16 cellular contexts compared by ENCODE assay signal in the genomic region with DNA sequence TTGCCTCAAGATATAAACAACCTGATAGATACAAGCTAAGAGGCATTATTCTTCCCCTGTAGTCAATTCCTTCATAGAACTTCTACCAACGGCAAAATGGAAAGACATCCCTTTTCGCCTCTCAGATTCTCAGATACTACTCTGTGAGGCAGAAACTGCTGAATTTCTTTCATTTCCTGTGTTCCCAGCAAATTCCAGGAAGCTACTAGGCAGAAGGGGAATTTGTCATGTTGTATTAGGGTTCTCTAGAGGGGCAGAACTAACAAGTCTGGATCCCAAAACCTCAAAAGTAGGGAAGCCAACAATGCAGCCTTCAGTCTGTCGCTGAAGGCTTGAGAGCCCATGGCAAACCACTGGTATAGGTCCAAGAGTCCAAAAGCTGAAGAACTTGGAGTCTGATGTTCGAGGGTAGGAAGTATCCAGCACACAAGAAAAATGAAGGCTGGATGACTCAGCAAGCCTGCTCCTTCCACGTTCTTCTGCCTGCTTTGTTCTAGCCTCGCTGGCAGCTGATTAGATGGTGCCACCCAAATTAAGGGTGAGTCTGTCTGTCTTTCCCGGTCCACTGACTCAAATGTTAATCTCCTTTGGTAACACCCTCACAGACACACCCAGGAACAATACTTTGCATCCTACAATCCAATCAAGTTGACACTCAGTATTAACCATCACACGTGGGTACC. TPM values are rescaled to one million over a fixed set of nuclear protein-coding genes. Genes with fewer than 3 reads are reported as not detected.
DNase-seq lines count a peak whose midpoint lies in the region; ATAC-seq and TF ChIP-seq lines count a peak whose summit lies in the region.
"Had no signal": no experiment of that assay in that cellular context is flagged by ENCODE, and none has a peak within 500 bp of the region (broad histone marks: within the 10 kb centered on the region; RNA-seq: fewer than 3 reads in every experiment).

No MANE protein-coding gene starts in this region.

- no peaks in the 10 kb centered on the region for H3K27me3 Mint-ChIP-seq in neural progenitor cell (ENCODE audit: insufficient read depth, low read depth)
- H3K27me3 Mint-ChIP-seq: activated naive CD4-positive, alpha-beta T cell treated with anti-CD3 and anti-CD28 coated beads, Interleukin-2, amount 50 U/mL, for 24 hours had no signal

- H3K27me3 ChIP-seq in body of pancreas, result no peaks in the 10 kb centered on the region
- no peaks in the 10 kb centered on the region for H3K27me3 ChIP-seq in neural progenitor cell
- H3K27me3 ChIP-seq in brain microvascular endothelial cell (replicated peaks), result no peaks in the 10 kb centered on the region
- H3K27me3 ChIP-seq: BLaER1 treated with 17β-estradiol and CSF1 and Interleukin-3, amounts not matched to agents 10 nM and 100 nM had no signal

- H3K9ac ChIP-seq in neural progenitor cell, result no peak overlapping the region
- H3K9ac ChIP-seq: BLaER1 treated with 17β-estradiol and CSF1 and Interleukin-3, amounts not matched to agents 10 nM and 100 nM had no signal

- no peak for TF ChIP-seq CTCF in body of pancreas (IDR thresholded peaks at IDR 0.05)
- TF ChIP-seq CTCF in neural progenitor cell (IDR thresholded peaks at IDR 0.05), result no peak
- no peak for TF ChIP-seq CTCF in brain microvascular endothelial cell (IDR thresholded peaks at IDR 0.05; ENCODE audit: low read depth, low read length, missing control alignments)

- no peaks in the 10 kb centered on the region for H3K36me3 ChIP-seq in body of pancreas (replicated peaks in 1 of 2; ENCODE audit: insufficient read depth in 1 of 2, low read depth in 2 of 2)
- H3K36me3 ChIP-seq in neural progenitor cell, result no peaks in the 10 kb centered on the region
- H3K36me3 ChIP-seq in brain microvascular endothelial cell (replicated peaks), result no peaks in the 10 kb centered on the region
- H3K36me3 ChIP-seq: BLaER1 treated with 17β-estradiol and CSF1 and Interleukin-3, amounts not matched to agents 10 nM and 100 nM; prostate gland had no signal

- H3F3A ChIP-seq in neural progenitor cell (ENCODE audit: low read depth), result no peaks in the 10 kb centered on the region

- no peaks in the 10 kb centered on the region for H3K4me1 Mint-ChIP-seq in neural progenitor cell
- H3K4me1 Mint-ChIP-seq: activated naive CD4-positive, alpha-beta T cell treated with anti-CD3 and anti-CD28 coated beads, Interleukin-2, amount 50 U/mL, for 24 hours; stimulated activated effector memory CD8-positive, alpha-beta T cell treated with anti-CD3 and anti-CD28 coated beads, Interleukin-12 subunit alpha, Interleukin-12 subunit beta, amount 100 ng/mL, for 72 hours had no signal

- no peak overlapping the region for H3K4me3 Mint-ChIP-seq in neural progenitor cell
- H3K4me3 Mint-ChIP-seq: activated naive CD4-positive, alpha-beta T cell treated with anti-CD3 and anti-CD28 coated beads, Interleukin-2, amount 50 U/mL, for 24 hours; stimulated activated effector memory CD8-positive, alpha-beta T cell treated with anti-CD3 and anti-CD28 coated beads, Interleukin-12 subunit alpha, Interleukin-12 subunit beta, amount 100 ng/mL, for 72 hours had no signal

- WGBS in body of pancreas, 2 donors, result 69 to 80% methylated on average over 8 of the region's 8 CpGs

- H2AFZ ChIP-seq in neural progenitor cell (replicated peaks), result no peak overlapping the region

- no peak overlapping the region for H3K4me2 ChIP-seq in neural progenitor cell
- H3K4me2 ChIP-seq: BLaER1 treated with 17β-estradiol and CSF1 and Interleukin-3, amounts not matched to agents 10 nM and 100 nM had no signal

- no peaks in the 10 kb centered on the region for H3K9me3 Mint-ChIP-seq in neural progenitor cell
- H3K9me3 Mint-ChIP-seq: stimulated activated effector memory CD8-positive, alpha-beta T cell treated with anti-CD3 and anti-CD28 coated beads, Interleukin-12 subunit alpha, Interleukin-12 subunit beta, amount 100 ng/mL, for 72 hours had no signal

- intact Hi-C loops in body of pancreas (cut with DNase I) (no loop called here), left cardiac atrium (cut with DNase I) (no loop called here)

- peak; percentile 21 for ATAC-seq in body of pancreas
- peak; percentile 50 to 70 for ATAC-seq in left cardiac atrium
- ATAC-seq: stimulated activated effector memory CD8-positive, alpha-beta T cell treated with anti-CD3 and anti-CD28 coated beads, Interleukin-12 subunit alpha, Interleukin-12 subunit beta, amount 100 ng/mL, for 72 hours had no signal

- no peak overlapping the region for H3K4me3 ChIP-seq in body of pancreas
- H3K4me3 ChIP-seq in skin epidermis, result no peak overlapping the region
- H3K4me3 ChIP-seq in neural progenitor cell, result no peak overlapping the region
- H3K4me3 ChIP-seq in brain microvascular endothelial cell (ENCODE audit: low read depth, low read length), result no peak overlapping the region
- H3K4me3 ChIP-seq: BLaER1 treated with 17β-estradiol and CSF1 and Interleukin-3, amounts not matched to agents 10 nM and 100 nM; prostate gland had no signal

- no peaks in the 10 kb centered on the region for H4K20me1 ChIP-seq in neural progenitor cell (ENCODE audit: low read depth)
- H4K20me1 ChIP-seq: BLaER1 treated with 17β-estradiol and CSF1 and Interleukin-3, amounts not matched to agents 10 nM and 100 nM had no signal

- H3K9me3 ChIP-seq in body of pancreas (no peaks in the 10 kb centered on the region), neural progenitor cell (ENCODE audit: low read depth) (no peaks in the 10 kb centered on the region)
- H3K9me3 ChIP-seq: BLaER1 treated with 17β-estradiol and CSF1 and Interleukin-3, amounts not matched to agents 10 nM and 100 nM; prostate gland had no signal

- no peaks in the 10 kb centered on the region for H3K36me3 Mint-ChIP-seq in neural progenitor cell
- H3K36me3 Mint-ChIP-seq: activated naive CD4-positive, alpha-beta T cell treated with anti-CD3 and anti-CD28 coated beads, Interleukin-2, amount 50 U/mL, for 24 hours; stimulated activated effector memory CD8-positive, alpha-beta T cell treated with anti-CD3 and anti-CD28 coated beads, Interleukin-12 subunit alpha, Interleukin-12 subunit beta, amount 100 ng/mL, for 72 hours had no signal

- TF ChIP-seq POLR2A in body of pancreas (IDR thresholded peaks at IDR 0.05), result no peak

- no peak overlapping the region for H3K27ac Mint-ChIP-seq in neural progenitor cell
- H3K27ac Mint-ChIP-seq: activated naive CD4-positive, alpha-beta T cell treated with anti-CD3 and anti-CD28 coated beads, Interleukin-2, amount 50 U/mL, for 24 hours; stimulated activated effector memory CD8-positive, alpha-beta T cell treated with anti-CD3 and anti-CD28 coated beads, Interleukin-12 subunit alpha, Interleukin-12 subunit beta, amount 100 ng/mL, for 72 hours had no signal

- no peaks in the 10 kb centered on the region for H3K79me2 ChIP-seq in neural progenitor cell (ENCODE audit: low read depth)

- H3K4me1 ChIP-seq in body of pancreas (no peaks in the 10 kb centered on the region), neural progenitor cell (peaks cover 8% of the 10 kb centered on the region)
- H3K4me1 ChIP-seq: BLaER1 treated with 17β-estradiol and CSF1 and Interleukin-3, amounts not matched to agents 10 nM and 100 nM; prostate gland had no signal

- in situ Hi-C loops in brain microvascular endothelial cell (cut with HindIII; ENCODE audit: low pct_ligation_motif_present, low sequenced_read_pairs), result no loop called here

- peak; percentile 48 for DNase-seq in HT1080 (ENCODE audit: low read depth)
- DNase-seq in body of pancreas, result no peak
- DNase-seq in left cardiac atrium, result peak; percentile 40
- no peak for DNase-seq in neural progenitor cell (ENCODE audit: low spot score)
- no peak for DNase-seq in DMS79 (lab: John Stamatoyannopoulos, UW)
- DNase-seq in brain microvascular endothelial cell, result no peak
- DNase-seq: activated CD8-positive, alpha-beta memory T cell treated with anti-CD3 and anti-CD28 coated beads, Interleukin-2, amount 50 U/mL, for 4 hours; HCEC 1CT; Karpas-422; NCI-H2029 treated with DMSO at 0.1 percent for 48 hours; stimulated activated CD4-positive, alpha-beta T cell treated with anti-CD3 and anti-CD28 coated beads, Interleukin-4, amount 100 ng/mL, for 1 hour had no signal

- H3K27ac ChIP-seq in body of pancreas (no peak overlapping the region), skin epidermis (peak overlapping the region in 11 of 21 experiments; percentile 16 to 52 (median 40)), neural progenitor cell (no peak overlapping the region), brain microvascular endothelial cell (no peak overlapping the region)
- H3K27ac ChIP-seq: BLaER1 treated with 17β-estradiol and CSF1 and Interleukin-3, amounts not matched to agents 10 nM and 100 nM; prostate gland had no signal

RNA-seq across cellular contexts. Expression of a gene that starts 15.2 kb away (rescaled TPM):
- total RNA-seq in HT1080 (2014; rRNA removed; shearing (Covaris generic)), result 3.4 and 5.9 TPM in 2 replicates
- polyA plus RNA-seq in HT1080 (2015; cell fraction: cytosol; rRNA removed), result 2.3 and 2.5 TPM in 2 replicates
- 4.1 and 4.8 TPM in 2 replicates for polyA plus RNA-seq in HT1080 (2015; cell fraction: nucleus; rRNA removed)
- total RNA-seq in body of pancreas (10 to 100 TPM in 1 of 2 donors, 1 to 10 TPM in 1; 9.2 to 13.2 TPM), left cardiac atrium (10 to 100 TPM; 16.9 to 22.9 TPM), neural progenitor cell (ENCODE audit: low replicate concordance) (5.5 and 7.0 TPM in 2 replicates)

Comparison
In these comparisons a context has a peak if more than half of its experiments do, and no peak if none do; other contexts are left out.
1. DNase-seq: peak in HT1080 (single experiment) and left cardiac atrium (single experiment); none in body of pancreas (0 of 4), neural progenitor cell (single experiment), DMS79 (single experiment) and brain microvascular endothelial cell (single experiment).
2. H3K27ac ChIP-seq: peak in skin epidermis (11 of 21); none in body of pancreas (0 of 4), neural progenitor cell (single experiment) and brain microvascular endothelial cell (single experiment).